Comparison of ENCODE assay signal across 13 cellular contexts in genomic region chr1:79982218-79982617, GRCh38.
DNase-seq lines count a peak whose midpoint lies in the region; ATAC-seq, FAIRE-seq and TF ChIP-seq lines count a peak whose summit lies in the region.
"Had no signal": no experiment of that assay in that cellular context is flagged by ENCODE, and none has a peak within 500 bp of the region (broad histone marks: within the 10 kb centered on the region; RNA-seq: fewer than 3 reads in every experiment).

No MANE protein-coding gene starts in this region.

- H2BK20ac ChIP-seq in H1 (ENCODE audit: low read length): no peak overlapping the region

- H3K36me3 ChIP-seq in H1 (ENCODE audit: control insufficient read depth in 2 of 4, insufficient read depth in 4 of 4, low read length in 3 of 4): no peaks in the 10 kb centered on the region
- H3K36me3 ChIP-seq in upper lobe of left lung: no peaks in the 10 kb centered on the region

- no peak overlapping the region for H3K18ac ChIP-seq in H1 (ENCODE audit: extremely low read depth, low read length)

- no peak overlapping the region for H3K23ac ChIP-seq in H1 (ENCODE audit: insufficient read length)

- no peak overlapping the region for H3K4me2 ChIP-seq in H1 (ENCODE audit: insufficient read depth in 1 of 2, low read depth in 2 of 2, low read length in 2 of 2)

- TF ChIP-seq EP300 in H1 (IDR thresholded peaks at IDR 0.05; ENCODE audit: borderline replicate concordance in 1 of 2, low read depth in 2 of 2, low read length in 2 of 2) (no peak), upper lobe of left lung (IDR thresholded peaks at IDR 0.05) (no peak)

- no peak overlapping the region for H3K56ac ChIP-seq in H1 (replicated peaks; ENCODE audit: insufficient read length, low read depth, low read length)

- POLR2A ChIA-PET in H1 (lab: Charles Lee; ENCODE audit: partially characterized antibody): no interaction called here

- TF ChIP-seq CTCF in H1 (IDR thresholded peaks at IDR 0.05; ENCODE audit: control extremely low read depth in 1 of 3, insufficient read depth in 1 of 3, low read depth in 1 of 3, low read length in 3 of 3) (no peak), lower leg skin (IDR thresholded peaks at IDR 0.05) (no peak), upper lobe of left lung (IDR thresholded peaks at IDR 0.05) (no peak)

- no peak overlapping the region for H2BK120ac ChIP-seq in H1 (replicated peaks; ENCODE audit: low read depth, low read length)

- no peaks in the 10 kb centered on the region for H3K9me3 ChIP-seq in H1 (ENCODE audit: insufficient read depth in 2 of 2, low read depth in 1 of 2, low read length in 1 of 2)
- no peaks in the 10 kb centered on the region for H3K9me3 ChIP-seq in upper lobe of left lung

- no peaks in the 10 kb centered on the region for H4K20me1 ChIP-seq in H1 (replicated peaks in 1 of 2; ENCODE audit: control insufficient read depth in 1 of 2, insufficient read depth in 2 of 2, low read length in 2 of 2)

- H2BK5ac ChIP-seq in H1 (ENCODE audit: low read depth, low read length): no peak overlapping the region

- H3K4ac ChIP-seq in H1 (replicated peaks; ENCODE audit: insufficient read length, low read depth, low read length): no peak overlapping the region

- TF ChIP-seq POLR2A in H1 (IDR thresholded peaks at IDR 0.05; ENCODE audit: control extremely low read depth in 1 of 2, low read depth in 2 of 2, low read length in 2 of 2) (no peak), lower leg skin (IDR thresholded peaks at IDR 0.05) (no peak), upper lobe of left lung (IDR thresholded peaks at IDR 0.05) (no peak)

- intact Hi-C loops in lower leg skin (cut with DNase I; ENCODE audit: low total_unique reads): no loop called here

- no peak for TF ChIP-seq RAD21 in H1 (IDR thresholded peaks at IDR 0.05 in 1 of 2, conservative IDR thresholded peaks at IDR 0.05 in 1 of 2; ENCODE audit: low read depth in 2 of 2, low read length in 2 of 2)

- no peaks in the 10 kb centered on the region for H3K23me2 ChIP-seq in H1 (ENCODE audit: low read depth, low read length)

- no peak overlapping the region for H4K91ac ChIP-seq in H1 (replicated peaks; ENCODE audit: insufficient read length, low read length)

- CTCF ChIA-PET in H1 (lab: Charles Lee; ENCODE audit: partially characterized antibody): no interaction called here

- no peak overlapping the region for H3K14ac ChIP-seq in H1 (ENCODE audit: insufficient read length)

- H3K9ac ChIP-seq in H1 (replicated peaks in 1 of 4; ENCODE audit: extremely low read depth in 1 of 4, low read depth in 3 of 4, low read length in 3 of 4): no peak overlapping the region

- no peaks in the 10 kb centered on the region for H3K79me2 ChIP-seq in H1 (ENCODE audit: control insufficient read depth in 1 of 2, insufficient read depth in 2 of 2, low read length in 2 of 2)

- DNase-seq in DMS53 (lab: John Stamatoyannopoulos, UW) (peak; percentile 10), DMS53 treated with DMSO at 0.1 percent for 48 hours (lab: John Stamatoyannopoulos, UW; ENCODE audit: unreplicated experiment) (no peak), H1 (ENCODE audit: low read depth in 1 of 2, low spot score in 2 of 2) (no peak), lower leg skin (ENCODE audit: low spot score in 2 of 2) (peak; percentile 58 to 88), upper lobe of left lung (peak in 1 of 2 donors; percentile 72), SIG-M5 (lab: John Stamatoyannopoulos, UW) (no peak), NCI-H526 treated with DMSO at 0.1 percent for 48 hours (lab: John Stamatoyannopoulos, UW) (no peak)
- DNase-seq: 8988T; cortex of kidney; SHP77; stimulated activated CD4-positive, alpha-beta T cell treated with anti-CD3 and anti-CD28 coated beads, Interleukin-15, amount 100 ng/mL, for 24 hours had no signal

- FAIRE-seq in H1 (lab: Jason Lieb, UNC): no peak
- FAIRE-seq: islet of Langerhans had no signal

- H3K4me3 ChIP-seq in H1 (ENCODE audit: extremely low read depth in 1 of 4, insufficient read depth in 2 of 4, low read depth in 3 of 4, low read length in 4 of 4): no peak overlapping the region
- no peak overlapping the region for H3K4me3 ChIP-seq in lower leg skin (ENCODE audit: low read depth, poor library complexity, severe bottlenecking)
- no peak overlapping the region for H3K4me3 ChIP-seq in upper lobe of left lung

- H2AFZ ChIP-seq in H1 (ENCODE audit: low read length): peak overlapping the region; percentile 83; the same call in 1 of the 2 replicates

- WGBS in H1 (ENCODE audit: extremely low coverage in 1 of 2, insufficient coverage in 1 of 2, insufficient read length in 1 of 2, insufficient replicate concordance in 2 of 2, low coverage in 1 of 2, low lambda C conversion rate in 2 of 2, missing lambda C conversion rate in 1 of 2), 2 experiments: 77% methylated on average over 3 of the region's 3 CpGs; no CpG with 5 or more reads in 1 of the 2 experiments
- 3% methylated on average over 3 of the region's 3 CpGs for WGBS in lower leg skin, 2 donors
- WGBS in upper lobe of left lung, 2 donors: 0 to 2% methylated on average over 3 of the region's 3 CpGs

- H2BK15ac ChIP-seq in H1 (ENCODE audit: low read length): no peak overlapping the region

- peak; percentile 57 to 86 for ATAC-seq in upper lobe of left lung (ENCODE audit: low FRiP score in 2 of 2)
- no peak for ATAC-seq in HG03565 (IDR thresholded peaks at IDR 0.05; ENCODE audit: unreplicated experiment)

- no peak overlapping the region for H3K27ac ChIP-seq in H1 (ENCODE audit: low read depth, low read length)
- no peak overlapping the region for H3K27ac ChIP-seq in upper lobe of left lung

- H4K8ac ChIP-seq in H1 (ENCODE audit: extremely low read depth, insufficient read depth, low read length): no peak overlapping the region

- H4K5ac ChIP-seq in H1 (ENCODE audit: insufficient read length, low read depth, low read length): no peak overlapping the region

- no peaks in the 10 kb centered on the region for H3K79me1 ChIP-seq in H1 (ENCODE audit: low read depth, low read length)

- no peak overlapping the region for H2AK5ac ChIP-seq in H1 (ENCODE audit: low read depth, low read length)

- H3K4me1 ChIP-seq in H1 (replicated peaks in 1 of 4; ENCODE audit: control insufficient read depth in 3 of 4, insufficient read depth in 4 of 4, low read length in 3 of 4) (no peaks in the 10 kb centered on the region; a peak in 2 of 7 replicates), upper lobe of left lung (peaks cover 0 to 5% (median 2%) of the 10 kb centered on the region in 4 donors)

- H2BK12ac ChIP-seq in H1 (ENCODE audit: low read depth, low read length): no peak overlapping the region

- H3K27me3 ChIP-seq in H1 (replicated peaks in 1 of 4; ENCODE audit: control insufficient read depth in 3 of 4, extremely low read depth in 1 of 4, insufficient read depth in 3 of 4, low read length in 3 of 4): no peaks in the 10 kb centered on the region
- no peaks in the 10 kb centered on the region for H3K27me3 ChIP-seq in upper lobe of left lung

TF ChIP-seq in H1, 55 proteins besides CTCF, POLR2A, EP300 and RAD21:
- TF ChIP-seq TBP (IDR thresholded peaks at IDR 0.05; ENCODE audit: low read depth, low read length): no peak
- no peak for TF ChIP-seq HDAC2 (IDR thresholded peaks at IDR 0.05; ENCODE audit: borderline replicate concordance in 1 of 2, low read depth in 2 of 2, low read length in 2 of 2)
- no peak for TF ChIP-seq TAF7 (optimal IDR thresholded peaks at IDR 0.05; ENCODE audit: borderline replicate concordance, low read depth, low read length)
- TF ChIP-seq TAF1 (IDR thresholded peaks at IDR 0.05; ENCODE audit: low read depth, low read length): no peak
- TF ChIP-seq EZH2 (IDR thresholded peaks at IDR 0.05; ENCODE audit: low read depth, low read length, severe bottlenecking): no peak
- no peak for TF ChIP-seq SRF (IDR thresholded peaks at IDR 0.05; ENCODE audit: low read depth, low read length)
TF ChIP-seq in H1: peak in this region for 0.

Comparison
In these comparisons a context has a peak if more than half of its experiments do, and no peak if none do; other contexts are left out.
1. DNase-seq: peak in DMS53 (single experiment) and lower leg skin (2 of 2); none in DMS53 treated with DMSO at 0.1 percent for 48 hours (single experiment), H1 (0 of 2), SIG-M5 (single experiment) and NCI-H526 treated with DMSO at 0.1 percent for 48 hours (single experiment).